8 cellular contexts compared by ENCODE assay signal in the genomic region with DNA sequence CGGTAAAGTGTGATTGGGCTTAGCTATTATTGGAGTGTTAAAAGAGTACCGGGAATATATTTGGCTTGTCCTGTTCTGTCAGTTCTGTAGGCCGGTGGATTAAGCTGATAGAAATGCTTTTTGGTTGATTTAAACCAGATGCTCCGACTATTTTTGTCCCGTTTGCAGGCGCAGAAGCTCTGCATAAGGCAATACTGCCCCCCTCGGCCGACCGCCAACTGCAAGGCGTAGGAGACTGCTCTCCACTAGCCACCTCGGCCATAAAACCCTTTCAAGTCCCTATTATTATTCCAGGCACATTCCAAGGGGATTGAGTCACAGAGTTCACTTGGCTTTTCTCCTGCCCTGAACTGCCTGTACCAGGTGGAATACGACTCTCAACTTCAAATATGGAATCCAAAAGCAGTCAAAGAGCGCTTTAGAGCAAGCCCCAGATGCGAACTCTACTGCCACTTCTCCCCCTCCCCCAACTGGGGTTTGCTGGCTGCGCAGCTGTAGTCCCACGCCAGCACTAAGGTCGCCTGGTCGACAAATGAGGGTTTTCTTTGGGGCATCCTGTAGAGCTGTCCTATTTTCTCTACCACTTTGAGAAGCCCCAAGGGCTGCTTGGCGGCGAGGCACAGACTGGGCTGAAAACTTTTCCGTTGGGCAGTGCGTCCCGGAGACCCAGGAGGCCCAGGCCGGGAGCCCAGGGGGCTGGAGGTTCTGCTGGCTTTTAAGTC.
DNase-seq lines count a peak whose midpoint lies in the region; ATAC-seq and TF ChIP-seq lines count a peak whose summit lies in the region.

No MANE protein-coding gene starts in this region.

- peaks cover 3% of the 10 kb centered on the region; the same call in 1 of the 2 replicates for H4K20me1 ChIP-seq in DOHH2 (ENCODE audit: control insufficient read depth, insufficient read depth, low read depth, low read length)

- H3K4me3 Mint-ChIP-seq in nephron progenitor cell: peak overlapping the region; percentile 93
- peak overlapping the region; percentile 92 for H3K4me3 Mint-ChIP-seq in stimulated activated naive CD8-positive, alpha-beta T cell treated with anti-CD3 and anti-CD28 coated beads, Interleukin-15, Interleukin-2, amounts not matched to agents 100 ng/mL and 50 ng/mL, for 24 hours

- peak; percentile 47 for ATAC-seq in GM21825 (IDR thresholded peaks at IDR 0.05; ENCODE audit: unreplicated experiment)

- no peaks in the 10 kb centered on the region for H3K9me2 ChIP-seq in DOHH2 (replicated peaks; ENCODE audit: control insufficient read depth, low read length)

- H3K27me3 Mint-ChIP-seq in nephron progenitor cell (ENCODE audit: low read depth, poor library complexity): peaks cover 4% of the 10 kb centered on the region
- peaks cover 4% of the 10 kb centered on the region for H3K27me3 Mint-ChIP-seq in stimulated activated naive CD8-positive, alpha-beta T cell treated with anti-CD3 and anti-CD28 coated beads, Interleukin-15, Interleukin-2, amounts not matched to agents 100 ng/mL and 50 ng/mL, for 24 hours

- no peaks in the 10 kb centered on the region for H3K79me2 ChIP-seq in DOHH2 (ENCODE audit: control insufficient read depth, low read length)

- H3K9me3 ChIP-seq in DOHH2 (ENCODE audit: control insufficient read depth, insufficient read depth, low read length): no peaks in the 10 kb centered on the region
- H3K9me3 ChIP-seq in KOPT-K1 (ENCODE audit: insufficient read depth, low read length, poor library complexity, severe bottlenecking): no peaks in the 10 kb centered on the region

- H3K4me2 ChIP-seq in DOHH2 (ENCODE audit: low read length): peak overlapping the region; percentile 98

- no peaks in the 10 kb centered on the region for H3K36me3 Mint-ChIP-seq in nephron progenitor cell (ENCODE audit: low read depth)
- H3K36me3 Mint-ChIP-seq in stimulated activated naive CD8-positive, alpha-beta T cell treated with anti-CD3 and anti-CD28 coated beads, Interleukin-15, Interleukin-2, amounts not matched to agents 100 ng/mL and 50 ng/mL, for 24 hours (ENCODE audit: low read depth): no peaks in the 10 kb centered on the region

- H3K27ac Mint-ChIP-seq in nephron progenitor cell: peak overlapping the region; percentile 100
- H3K27ac Mint-ChIP-seq in stimulated activated naive CD8-positive, alpha-beta T cell treated with anti-CD3 and anti-CD28 coated beads, Interleukin-15, Interleukin-2, amounts not matched to agents 100 ng/mL and 50 ng/mL, for 24 hours: peak overlapping the region; percentile 76

- TF ChIP-seq CTCF in DOHH2 (IDR thresholded peaks at IDR 0.05; ENCODE audit: low read depth, low read length, poor library complexity, severe bottlenecking) (peak; percentile 97), nephron progenitor cell (IDR thresholded peaks at IDR 0.05) (peak; percentile 78)

- H3K4me3 ChIP-seq in DOHH2 (ENCODE audit: low read length): peak overlapping the region; percentile 77

- H3F3A ChIP-seq in DOHH2 (ENCODE audit: control insufficient read depth, insufficient read depth): peaks cover 24% of the 10 kb centered on the region

- no peaks in the 10 kb centered on the region for H3K36me3 ChIP-seq in DOHH2 (ENCODE audit: control insufficient read depth, low read length)
- no peaks in the 10 kb centered on the region for H3K36me3 ChIP-seq in KOPT-K1 (ENCODE audit: insufficient read depth, low read length)

- H3K4me1 ChIP-seq in DOHH2 (ENCODE audit: control insufficient read depth, low read length): peaks cover 38% of the 10 kb centered on the region

- H3K27ac ChIP-seq in DOHH2 (ENCODE audit: low read depth, low read length) (peak overlapping the region; percentile 92), KOPT-K1 (ENCODE audit: low read depth, low read length, poor library complexity, severe bottlenecking) (peak overlapping the region; percentile 67)

- H3K9me3 Mint-ChIP-seq in nephron progenitor cell: no peaks in the 10 kb centered on the region
- no peaks in the 10 kb centered on the region for H3K9me3 Mint-ChIP-seq in stimulated activated naive CD8-positive, alpha-beta T cell treated with anti-CD3 and anti-CD28 coated beads, Interleukin-15, Interleukin-2, amounts not matched to agents 100 ng/mL and 50 ng/mL, for 24 hours

- peak; percentile 98 for DNase-seq in RKO (ENCODE audit: low spot score)
- DNase-seq in activated effector memory CD4-positive, alpha-beta T cell treated with anti-CD3 and anti-CD28 coated beads, Interleukin-2, amount 50 U/mL, for 16 hours: peak; percentile 91
- DNase-seq in fibroblast of the conjunctiva (ENCODE audit: low read depth): peak; percentile 99
- peak; percentile 89 for DNase-seq in nephron progenitor cell

- H3K4me1 Mint-ChIP-seq in nephron progenitor cell: peaks cover 75% of the 10 kb centered on the region
- H3K4me1 Mint-ChIP-seq in stimulated activated naive CD8-positive, alpha-beta T cell treated with anti-CD3 and anti-CD28 coated beads, Interleukin-15, Interleukin-2, amounts not matched to agents 100 ng/mL and 50 ng/mL, for 24 hours (ENCODE audit: low read depth): peaks cover 26% of the 10 kb centered on the region

- peaks cover 20% of the 10 kb centered on the region for H3K27me3 ChIP-seq in DOHH2 (ENCODE audit: control insufficient read depth, low read length)

Comparison
In these comparisons a context has a peak if more than half of its experiments do, and no peak if none do; other contexts are left out.
1. Peak in every context shown above with its lines: DNase-seq, ATAC-seq, H3K4me3 ChIP-seq and H3K27ac ChIP-seq.